In genomic region chr21:29002442-29003144, GRCh38 we compare ENCODE assay signal across 1 cellular context.
A peak's percentile ranks its signal among the peaks of the same experiment; 100 is the strongest.
TF ChIP-seq lines count a peak whose summit lies in the region.

No MANE protein-coding gene starts in this region.

TF ChIP-seq in K562, 482 proteins besides CTCF, POLR2A, EP300 and RAD21 (continued from another document and continues in another):
- TF ChIP-seq DMBX1 (CRISPR knock-in tag; IDR thresholded peaks at IDR 0.05; ENCODE audit: borderline replicate concordance) (no peak; the same call in none of the 2 replicates), SRSF9 (IDR thresholded peaks at IDR 0.05; ENCODE audit: borderline replicate concordance, low read depth, low read length) (no peak), ZNF778 (CRISPR knock-in tag; IDR thresholded peaks at IDR 0.05) (no peak), KLF10 (CRISPR knock-in tag; IDR thresholded peaks at IDR 0.05) (no peak), MCM7 (IDR thresholded peaks at IDR 0.05) (no peak), E2F5 (CRISPR knock-in tag; IDR thresholded peaks at IDR 0.05) (0 out of 2 replicates have a peak, but pooled peaks have one; percentile 76), TRIM28 (IDR thresholded peaks at IDR 0.05) (peak; percentile 80; the same call in 1 of the 2 replicates), ZBTB2 (IDR thresholded peaks at IDR 0.05) (peak; percentile 80), POLR2B (IDR thresholded peaks at IDR 0.05; ENCODE audit: low read depth, partially characterized antibody) (peak; percentile 98), GATA2 (CRISPR knock-in tag; IDR thresholded peaks at IDR 0.05) (no peak), TAF15 (IDR thresholded peaks at IDR 0.05; ENCODE audit: low read depth, low read length) (no peak), MTF1 (CRISPR knock-in tag; IDR thresholded peaks at IDR 0.05; ENCODE audit: borderline replicate concordance) (no peak), PBX2 (CRISPR knock-in tag; IDR thresholded peaks at IDR 0.05; ENCODE audit: low read depth) (no peak), PBX2 (tag; conservative IDR thresholded peaks at IDR 0.05; ENCODE audit: low read depth) (no peak; the same call in 1 of the 2 replicates), U2AF1 (optimal IDR thresholded peaks at IDR 0.05; ENCODE audit: low read depth, low read length) (no peak), E2F8 (IDR thresholded peaks at IDR 0.05; ENCODE audit: low read depth, partially characterized antibody) (peak; percentile 82), MTA3 (IDR thresholded peaks at IDR 0.05; ENCODE audit: borderline replicate concordance) (peak; percentile 95), GABPB2 (CRISPR knock-in tag; conservative IDR thresholded peaks at IDR 0.05) (no peak), SMARCA4 (IDR thresholded peaks at IDR 0.05) (0 out of 2 replicates have a peak, but pooled peaks have one; percentile 41), ZNF740 (CRISPR knock-in tag; IDR thresholded peaks at IDR 0.05) (peak; percentile 45; the same call in 1 of the 2 replicates), ZNF740 (tag; IDR thresholded peaks at IDR 0.05) (no peak), PHB2 (IDR thresholded peaks at IDR 0.05; ENCODE audit: low read depth) (no peak), ZNF518B (CRISPR knock-in tag; IDR thresholded peaks at IDR 0.05) (no peak), GATAD2A (IDR thresholded peaks at IDR 0.05) (peak; percentile 36; the same call in 1 of the 2 replicates), DACH1 (IDR thresholded peaks at IDR 0.05; ENCODE audit: partially characterized antibody) (peak; percentile 12), FOXJ2 (tag; IDR thresholded peaks at IDR 0.05) (peak; percentile 48; the same call in 1 of the 2 replicates), RBM25 (IDR thresholded peaks at IDR 0.05; ENCODE audit: low read depth, low read length, severe bottlenecking) (no peak), DIDO1 (tag; IDR thresholded peaks at IDR 0.05; ENCODE audit: low read depth) (peak; percentile 76), HLTF (IDR thresholded peaks at IDR 0.05) (peak; percentile 67; the same call in 1 of the 2 replicates), ZBTB17 (CRISPR knock-in tag; IDR thresholded peaks at IDR 0.05) (peak; percentile 94), HNRNPLL (IDR thresholded peaks at IDR 0.05; ENCODE audit: low read depth, low read length, poor library complexity, severe bottlenecking) (peak; percentile 65), BRD9 (IDR thresholded peaks at IDR 0.05; ENCODE audit: low read depth, partially characterized antibody) (no peak), HNRNPH1 (optimal IDR thresholded peaks at IDR 0.05; ENCODE audit: low read depth, low read length) (no peak), CTCFL (IDR thresholded peaks at IDR 0.05; ENCODE audit: borderline replicate concordance, insufficient read depth, low read depth, low read length, poor library complexity, severe bottlenecking) (no peak), ARID2 (IDR thresholded peaks at IDR 0.05) (no peak), GATAD2B (IDR thresholded peaks at IDR 0.05; ENCODE audit: borderline replicate concordance) (no peak), HDGF (IDR thresholded peaks at IDR 0.05) (no peak), JUNB (CRISPR knock-in tag; conservative IDR thresholded peaks at IDR 0.05) (no peak), CBX3 (IDR thresholded peaks at IDR 0.05; ENCODE audit: borderline replicate concordance in 1 of 2, low read length in 2 of 2) (peak in 1 of 2 experiments; percentile 94; a peak in 2 of 3 replicates), CXXC5 (CRISPR knock-in tag; IDR thresholded peaks at IDR 0.05) (peak; percentile 97), PTBP1 (IDR thresholded peaks at IDR 0.05; ENCODE audit: low read depth, low read length) (no peak), ZNF217 (CRISPR knock-in tag; IDR thresholded peaks at IDR 0.05) (no peak), CBX1 (IDR thresholded peaks at IDR 0.05; ENCODE audit: low read depth) (no peak; the same call in 1 of the 2 replicates), KAT2B (IDR thresholded peaks at IDR 0.05; ENCODE audit: low read depth, low read length) (no peak), ZNF609 (CRISPR knock-in tag; IDR thresholded peaks at IDR 0.05; ENCODE audit: borderline replicate concordance) (no peak)
